In the genomic region with DNA sequence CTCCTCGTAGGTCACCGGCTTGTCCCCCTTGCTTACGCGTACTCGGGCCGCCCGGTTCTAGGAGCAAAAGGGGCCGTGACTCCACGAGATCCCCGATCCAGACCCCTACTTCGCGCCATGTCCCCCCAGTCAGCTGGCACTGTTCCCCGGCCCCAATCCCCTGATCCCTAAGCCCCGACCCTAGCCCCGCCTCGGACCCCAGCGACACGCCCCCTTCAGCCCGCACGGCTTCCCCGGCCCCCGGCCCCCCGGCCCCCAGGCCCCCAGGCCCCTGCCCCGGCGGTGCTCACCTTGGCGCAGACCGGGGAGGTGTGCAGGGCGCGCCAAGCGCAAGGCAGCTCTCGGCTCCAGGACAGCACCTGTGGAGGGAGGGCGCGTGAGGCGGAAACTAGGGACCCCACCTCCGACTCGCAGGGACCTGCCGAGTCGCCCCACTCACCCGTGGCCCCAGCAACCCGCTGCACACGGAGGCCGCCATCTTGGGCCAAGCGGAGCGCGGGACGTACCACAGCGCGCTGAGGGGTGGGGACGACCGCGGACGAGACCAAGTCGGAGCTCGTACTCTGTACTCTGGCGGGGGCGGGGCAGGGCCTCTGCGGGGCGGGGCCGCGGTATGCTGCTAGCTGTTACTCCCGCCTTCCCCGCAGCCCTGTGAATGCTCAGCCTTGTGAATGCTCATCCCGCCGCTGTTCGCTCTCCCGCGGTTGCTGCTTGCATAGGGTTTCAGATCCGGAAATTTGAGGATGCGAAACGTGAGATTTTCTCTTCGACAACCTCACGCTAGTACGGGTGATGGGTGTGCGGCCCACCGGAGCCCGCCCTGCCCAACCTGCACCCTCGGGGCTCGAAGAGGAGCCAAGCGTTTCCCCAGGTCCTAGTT, we compare ENCODE assay signal across 8 cellular contexts. TPM values are rescaled to one million over a fixed set of nuclear protein-coding genes. Genes with fewer than 3 reads are reported as not detected.
DNase-seq lines count a peak whose midpoint lies in the region; ATAC-seq and TF ChIP-seq lines count a peak whose summit lies in the region.

Gene MRPS24 (minus strand): TSS at position 500 of the 880 bp plus-strand sequence. CDS start 22 bp downstream, at position 478.

- H3K4me3 ChIP-seq in liver (ENCODE audit: low read depth in 1 of 3, low read length in 3 of 3) = peak within 1 kb of the TSS; percentile 78 to 97 (median 91)

- intact Hi-C loops in CD4-positive, alpha-beta T cell (cut with DNase I, micrococcal nuclease) = loop anchor here in 1 of 2 experiments (5.0 kb wide), 1 partner anchor 38 kb away; the partner anchor contains the start of gene URGCP
- intact Hi-C loops in activated CD4-positive, alpha-beta memory T cell treated with anti-CD3 and anti-CD28 coated beads for 36 hours (cut with micrococcal nuclease) = loop anchor here (1.0 kb wide), 1 partner anchor 57 kb away; the partner anchor contains the start of gene UBE2D4

- peak; percentile 92 to 97 (median 94) for DNase-seq in CD4-positive, alpha-beta T cell
- DNase-seq in HK-2 (ENCODE audit: unreplicated experiment) = peak; percentile 96
- peak; percentile 94 for DNase-seq in NCI-H82 treated with DMSO at 0.1 percent for 48 hours (lab: John Stamatoyannopoulos, UW; ENCODE audit: unreplicated experiment)
- peak; percentile 97 for DNase-seq in activated CD4-positive, alpha-beta memory T cell treated with anti-CD3 and anti-CD28 coated beads for 36 hours
- peak; percentile 86 to 97 for DNase-seq in dermis microvascular lymphatic vessel endothelial cell (ENCODE audit: low read depth in 2 of 2)
- peak; percentile 96 for DNase-seq in stimulated activated CD4-positive, alpha-beta T cell treated with anti-CD3 and anti-CD28 coated beads, Interleukin-4, amount 100 ng/mL, for 1 hour

- TF ChIP-seq RAD21 in liver (IDR thresholded peaks at IDR 0.05) = peak; percentile 30 to 41

- CTCF ChIA-PET in CD4-positive, alpha-beta T cell (lab: Charles Lee) = interaction anchor here (0.6 to 1.1 kb wide), 2 partner anchors 30 to 287 kb away, joined by 3 to 4 read pairs; partner anchors contain the start of gene STK17A
- CTCF ChIA-PET in activated CD4-positive, alpha-beta memory T cell treated with anti-CD3 and anti-CD28 coated beads for 36 hours (lab: Charles Lee) = interaction anchor here (1.0 kb wide), 1 partner anchor 286 kb away, joined by 4 read pairs; the partner anchor contains the start of gene STK17A

- H3K36me3 Mint-ChIP-seq in CD4-positive, alpha-beta T cell (ENCODE audit: low read depth) = peaks cover 46% of the 10 kb centered on the region
- peaks cover 18% of the 10 kb centered on the region for H3K36me3 Mint-ChIP-seq in activated CD4-positive, alpha-beta memory T cell treated with anti-CD3 and anti-CD28 coated beads for 36 hours

- peaks cover 4 to 17% (median 11%) of the 10 kb centered on the region in 4 donors for H3K4me1 ChIP-seq in liver (ENCODE audit: control insufficient read depth in 4 of 4, insufficient read depth in 4 of 4, low read length in 3 of 4)

- POLR2A ChIA-PET in CD4-positive, alpha-beta T cell (lab: Charles Lee) = interaction anchor here (0.6 to 1.8 kb wide), 17 partner anchors 9 to 1016 kb away, joined by 3 to 17 read pairs (median 3); partner anchors contain the start of genes BLVRA, DBNL, DDX56 and MRPL32
- POLR2A ChIA-PET in activated CD4-positive, alpha-beta memory T cell treated with anti-CD3 and anti-CD28 coated beads for 36 hours (lab: Charles Lee) = interaction anchor here (0.8 kb wide), 1 partner anchor 20 kb away, joined by 4 read pairs; no protein-coding TSS in a partner anchor

- peak; percentile 98 for ATAC-seq in CD4-positive, alpha-beta T cell (ENCODE audit: poor library complexity)
- ATAC-seq in GM19452 (IDR thresholded peaks at IDR 0.05; ENCODE audit: unreplicated experiment) = peak; percentile 88

- H3K9me3 Mint-ChIP-seq in CD4-positive, alpha-beta T cell = no peaks in the 10 kb centered on the region
- H3K9me3 Mint-ChIP-seq in activated CD4-positive, alpha-beta memory T cell treated with anti-CD3 and anti-CD28 coated beads for 36 hours = no peaks in the 10 kb centered on the region

- no peaks in the 10 kb centered on the region for H3K27me3 ChIP-seq in CD4-positive, alpha-beta T cell (ENCODE audit: control insufficient read depth, insufficient read depth, low read length)
- H3K27me3 ChIP-seq in liver (ENCODE audit: control insufficient read depth in 4 of 4, insufficient read depth in 4 of 4, low read length in 3 of 4) = no peaks in the 10 kb centered on the region

- no peaks in the 10 kb centered on the region for H3K9me3 ChIP-seq in CD4-positive, alpha-beta T cell (ENCODE audit: control insufficient read depth, low read length)
- H3K9me3 ChIP-seq in liver (ENCODE audit: control insufficient read depth in 4 of 4, low read length in 3 of 4) = peaks cover 0 to 3% (median 0%) of the 10 kb centered on the region in 4 donors

- peak within 1 kb of the TSS; percentile 92 for H3K4me3 Mint-ChIP-seq in CD4-positive, alpha-beta T cell
- peak within 1 kb of the TSS; percentile 78 for H3K4me3 Mint-ChIP-seq in activated CD4-positive, alpha-beta memory T cell treated with anti-CD3 and anti-CD28 coated beads for 36 hours

- no peak for TF ChIP-seq CTCF in CD4-positive, alpha-beta T cell (IDR thresholded peaks at IDR 0.05)
- TF ChIP-seq CTCF in liver (IDR thresholded peaks at IDR 0.05; ENCODE audit: low read depth, low read length, missing input control) = no peak

- peak within 1 kb of the TSS; percentile 58 for H3K27ac ChIP-seq in CD4-positive, alpha-beta T cell (ENCODE audit: low read depth, low read length)
- peak within 1 kb of the TSS; percentile 68 to 74 for H3K27ac ChIP-seq in liver (ENCODE audit: low read depth in 1 of 2, low read length in 2 of 2)

- under 1% methylated on average over 79 of the region's 79 CpGs for WGBS in liver

- peak within 1 kb of the TSS; percentile 24 to 78 for H3K9ac ChIP-seq in liver (ENCODE audit: low read depth in 1 of 2, low read length in 2 of 2)

- H3K36me3 ChIP-seq in liver (ENCODE audit: control insufficient read depth in 4 of 4, insufficient read depth in 3 of 4, low read depth in 1 of 4, low read length in 3 of 4) = peaks cover 0 to 14% (median 11%) of the 10 kb centered on the region in 4 donors

- H3K27ac Mint-ChIP-seq in CD4-positive, alpha-beta T cell = peak within 1 kb of the TSS; percentile 90
- H3K27ac Mint-ChIP-seq in activated CD4-positive, alpha-beta memory T cell treated with anti-CD3 and anti-CD28 coated beads for 36 hours = peak within 1 kb of the TSS; percentile 75

- peaks cover 26% of the 10 kb centered on the region for H3K4me1 Mint-ChIP-seq in CD4-positive, alpha-beta T cell (ENCODE audit: low read depth)
- H3K4me1 Mint-ChIP-seq in activated CD4-positive, alpha-beta memory T cell treated with anti-CD3 and anti-CD28 coated beads for 36 hours (ENCODE audit: low read depth) = peaks cover 30% of the 10 kb centered on the region

- no peaks in the 10 kb centered on the region for H3K27me3 Mint-ChIP-seq in CD4-positive, alpha-beta T cell
- H3K27me3 Mint-ChIP-seq in activated CD4-positive, alpha-beta memory T cell treated with anti-CD3 and anti-CD28 coated beads for 36 hours = peaks cover 1% of the 10 kb centered on the region

TF ChIP-seq in liver, 16 proteins besides CTCF, POLR2A, EP300 and RAD21 (continues in another document):
- TF ChIP-seq, protein P1, sequence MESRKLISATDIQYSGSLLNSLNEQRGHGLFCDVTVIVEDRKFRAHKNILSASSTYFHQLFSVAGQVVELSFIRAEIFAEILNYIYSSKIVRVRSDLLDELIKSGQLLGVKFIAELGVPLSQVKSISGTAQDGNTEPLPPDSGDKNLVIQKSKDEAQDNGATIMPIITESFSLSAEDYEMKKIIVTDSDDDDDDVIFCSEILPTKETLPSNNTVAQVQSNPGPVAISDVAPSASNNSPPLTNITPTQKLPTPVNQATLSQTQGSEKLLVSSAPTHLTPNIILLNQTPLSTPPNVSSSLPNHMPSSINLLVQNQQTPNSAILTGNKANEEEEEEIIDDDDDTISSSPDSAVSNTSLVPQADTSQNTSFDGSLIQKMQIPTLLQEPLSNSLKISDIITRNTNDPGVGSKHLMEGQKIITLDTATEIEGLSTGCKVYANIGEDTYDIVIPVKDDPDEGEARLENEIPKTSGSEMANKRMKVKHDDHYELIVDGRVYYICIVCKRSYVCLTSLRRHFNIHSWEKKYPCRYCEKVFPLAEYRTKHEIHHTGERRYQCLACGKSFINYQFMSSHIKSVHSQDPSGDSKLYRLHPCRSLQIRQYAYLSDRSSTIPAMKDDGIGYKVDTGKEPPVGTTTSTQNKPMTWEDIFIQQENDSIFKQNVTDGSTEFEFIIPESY (IDR thresholded peaks at IDR 0.05) = no peak
- TF ChIP-seq EGR1 (IDR thresholded peaks at IDR 0.05; ENCODE audit: low read depth in 2 of 2) (peak in 1 of 2 donors; percentile 59), GABPA (IDR thresholded peaks at IDR 0.05 in 1 of 2, conservative IDR thresholded peaks at IDR 0.05 in 1 of 2) (no peak), HNF4G (IDR thresholded peaks at IDR 0.05) (peak; percentile 48), RXRA (IDR thresholded peaks at IDR 0.05) (peak in 1 of 2 donors; percentile 39), NR2F2 (IDR thresholded peaks at IDR 0.05) (no peak)

RNA-seq across cellular contexts. Expression of gene MRPS24, which starts in this region (rescaled TPM):
- total RNA-seq in CD4-positive, alpha-beta T cell = 10 to 100 TPM; 63.1 to 69.7 TPM
- 100 to 1,000 TPM; 115 to 128 TPM for total RNA-seq in activated CD4-positive, alpha-beta memory T cell treated with anti-CD3 and anti-CD28 coated beads for 36 hours
- total RNA-seq in dermis microvascular lymphatic vessel endothelial cell (54.7 and 70.9 TPM in 2 replicates), liver (10 to 100 TPM; 38.7 to 73.5 TPM)
- 100 to 1,000 TPM in 1 of 2 donors, 10 to 100 TPM in 1; 91.1 to 177 TPM for polyA plus RNA-seq in liver

Comparison
In these comparisons a context has a peak if more than half of its experiments do, and no peak if none do; other contexts are left out.
1. Peak in every context shown above with its lines: DNase-seq, ATAC-seq, H3K4me3 ChIP-seq and H3K27ac ChIP-seq.